8 cellular contexts compared by ENCODE assay signal in the genomic region with DNA sequence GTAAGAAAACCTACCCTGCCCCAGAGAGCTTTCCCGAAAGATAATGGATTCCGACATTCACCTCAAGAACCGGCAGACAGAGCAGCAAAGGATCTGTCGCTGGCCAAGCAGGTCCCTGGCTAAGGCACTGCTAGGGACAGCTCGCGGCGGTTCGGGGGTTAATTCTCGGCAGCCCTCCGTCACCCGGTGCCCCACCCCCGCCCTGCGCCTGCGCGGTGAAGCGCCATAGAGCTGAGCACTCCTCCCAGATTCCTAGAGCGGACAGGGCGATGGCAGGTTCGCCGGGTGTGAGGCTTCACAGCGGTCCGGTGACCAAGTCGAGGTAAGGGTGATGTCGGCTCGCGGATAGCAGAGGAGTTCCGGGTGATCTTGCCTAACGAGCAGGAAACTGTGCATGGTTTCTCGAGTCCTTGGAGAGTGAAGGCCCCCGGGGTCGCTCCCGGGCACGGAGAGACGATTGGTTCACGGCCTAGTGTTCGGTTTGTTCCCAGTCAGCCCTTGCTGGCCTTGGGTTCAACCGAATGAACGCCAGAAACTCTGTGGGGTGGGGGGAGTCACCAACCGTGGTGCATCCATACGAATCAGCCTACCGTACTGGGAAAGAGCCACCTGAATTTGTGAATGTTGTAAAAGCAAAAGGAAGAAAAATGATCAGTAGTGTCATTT. TPM values are rescaled to one million over a fixed set of nuclear protein-coding genes. Genes with fewer than 3 reads are reported as not detected.
A peak's percentile ranks its signal among the peaks of the same experiment; 100 is the strongest.
DNase-seq lines count a peak whose midpoint lies in the region; ATAC-seq and TF ChIP-seq lines count a peak whose summit lies in the region.

A gene (minus strand): TSS at position 160 of the 666 bp plus-strand sequence. CDS start 25,877 bp downstream, outside the sequence.

- H3K9me3 Mint-ChIP-seq in WTC11, result peaks cover 29% of the 10 kb centered on the region
- no peaks in the 10 kb centered on the region for H3K9me3 Mint-ChIP-seq in immature natural killer cell

- peak within 1 kb of the TSS; percentile 95 for H3K27ac Mint-ChIP-seq in WTC11
- H3K27ac Mint-ChIP-seq in immature natural killer cell, result peak within 1 kb of the TSS; percentile 95 to 100 (median 97)

- peaks cover 10 to 58% (median 36%) of the 10 kb centered on the region in 6 donors for H3K4me1 ChIP-seq in spleen

- H3K27me3 Mint-ChIP-seq in WTC11 (ENCODE audit: low read depth) (no peaks in the 10 kb centered on the region), immature natural killer cell (ENCODE audit: low read depth in 3 of 3) (peaks cover 10 to 16% (median 12%) of the 10 kb centered on the region in 3 donors)

- DNase-seq in AG04449 (ENCODE audit: low read depth, low spot score), result peak; percentile 66
- DNase-seq in NCI-H2227 treated with DMSO at 0.1 percent for 48 hours (lab: John Stamatoyannopoulos, UW), result peak; percentile 89
- peak; percentile 96 for DNase-seq in WTC11 (ENCODE audit: low spot score)
- peak; percentile 97 for DNase-seq in cardiac fibroblast (ENCODE audit: low read depth in 2 of 2)
- DNase-seq in immature natural killer cell, result peak; percentile 95 to 96 (median 95)
- DNase-seq in spleen, result peak; percentile 98

- intact Hi-C loops in spleen (cut with DNase I; ENCODE audit: low total_unique reads), result loop anchor here (5.0 kb wide), 1 partner anchor 52 kb away; a partner anchor contains a TSS

- H3K27me3 ChIP-seq in spleen (replicated peaks in 1 of 7), result no peaks in the 10 kb centered on the region

- peaks cover 0 to 35% (median 3%) of the 10 kb centered on the region in 6 donors for H3K36me3 ChIP-seq in spleen

- 0 to 1% (median 0%) methylated on average over 24 to 41 of the region's 41 CpGs for WGBS in spleen, 5 donors

- H3K4me3 ChIP-seq in AG04449 (ENCODE audit: low read depth, low read length) (peak within 1 kb of the TSS; percentile 82), cardiac fibroblast (replicated peaks in 1 of 2; ENCODE audit: low read depth in 2 of 2, low read length in 2 of 2) (peak within 1 kb of the TSS; percentile 64 to 86), spleen (peak within 1 kb of the TSS; percentile 62 to 74 (median 65))

- peaks cover 0 to 11% (median 8%) of the 10 kb centered on the region in 8 donors for H3K9me3 ChIP-seq in spleen

- peak; percentile 47 to 74 (median 66) for TF ChIP-seq POLR2A in spleen (IDR thresholded peaks at IDR 0.05)

- H3K4me1 Mint-ChIP-seq in WTC11, result peaks cover 12% of the 10 kb centered on the region
- H3K4me1 Mint-ChIP-seq in immature natural killer cell, result peaks cover 53 to 70% of the 10 kb centered on the region in 2 donors

- TF ChIP-seq CTCF in AG04449 (IDR thresholded peaks at IDR 0.05; ENCODE audit: insufficient read depth, low read length, missing control alignments) (no peak), WTC11 (IDR thresholded peaks at IDR 0.05) (no peak), cardiac fibroblast (IDR thresholded peaks at IDR 0.05; ENCODE audit: low read depth, low read length) (no peak), spleen (IDR thresholded peaks at IDR 0.05 in 8 of 11, conservative IDR thresholded peaks at IDR 0.05 in 3 of 11) (no peak)

- H3K27ac ChIP-seq in spleen, result peak within 1 kb of the TSS; percentile 83 to 92 (median 86)

- H3K4me3 Mint-ChIP-seq in WTC11, result peak within 1 kb of the TSS; percentile 99
- H3K4me3 Mint-ChIP-seq in immature natural killer cell, result peak within 1 kb of the TSS; percentile 94 to 99 (median 96)

- peaks cover 21% of the 10 kb centered on the region for H3K36me3 Mint-ChIP-seq in WTC11
- peaks cover 0 to 13% (median 7%) of the 10 kb centered on the region in 3 donors for H3K36me3 Mint-ChIP-seq in immature natural killer cell

- ATAC-seq in GM18907 (IDR thresholded peaks at IDR 0.05; ENCODE audit: unreplicated experiment) (peak; percentile 94), HG03159 (IDR thresholded peaks at IDR 0.05; ENCODE audit: unreplicated experiment) (peak; percentile 97), WTC11 (peak; percentile 99)

- POLR2A ChIA-PET in AG04449 (lab: Yijun Ruan, JAX) (interaction anchor here (0.6 to 2.2 kb wide), 5 partner anchors 9 to 201 kb away, joined by 3 to 10 read pairs (median 4); a partner anchor contains a TSS), WTC11 (lab: Charles Lee) (interaction anchor here (0.6 to 1.5 kb wide), 6 partner anchors 16 to 881 kb away, joined by 3 to 14 read pairs (median 4); no protein-coding TSS in a partner anchor)

- CTCF ChIA-PET in AG04449 (lab: Yijun Ruan, JAX), result interaction anchor here (1.0 kb wide), 1 partner anchor 11 kb away, joined by 4 read pairs; no protein-coding TSS in a partner anchor
- CTCF ChIA-PET in WTC11 (lab: Charles Lee), result interaction anchor here (0.8 to 2.0 kb wide), 5 partner anchors 23 to 284 kb away, joined by 3 to 7 read pairs (median 4); a partner anchor contains a TSS

TF ChIP-seq in WTC11, 78 proteins besides CTCF, POLR2A, EP300 and RAD21 (continues in another document):
- no peak for TF ChIP-seq MXD4 (CRISPR knock-in tag; IDR thresholded peaks at IDR 0.05; ENCODE audit: borderline replicate concordance)
- peak; percentile 74; the same call in 1 of the 2 replicates for TF ChIP-seq FOXP1 (CRISPR knock-in tag; IDR thresholded peaks at IDR 0.05; ENCODE audit: borderline replicate concordance)
- no peak for TF ChIP-seq OVOL2 (CRISPR knock-in tag; IDR thresholded peaks at IDR 0.05; ENCODE audit: borderline replicate concordance)
- TF ChIP-seq ESRRA (CRISPR knock-in tag; IDR thresholded peaks at IDR 0.05; ENCODE audit: borderline replicate concordance), result peak; percentile 77; the same call in 1 of the 2 replicates
- no peak for TF ChIP-seq TEAD4 (CRISPR knock-in tag; IDR thresholded peaks at IDR 0.05)
- TF ChIP-seq, protein P1, sequence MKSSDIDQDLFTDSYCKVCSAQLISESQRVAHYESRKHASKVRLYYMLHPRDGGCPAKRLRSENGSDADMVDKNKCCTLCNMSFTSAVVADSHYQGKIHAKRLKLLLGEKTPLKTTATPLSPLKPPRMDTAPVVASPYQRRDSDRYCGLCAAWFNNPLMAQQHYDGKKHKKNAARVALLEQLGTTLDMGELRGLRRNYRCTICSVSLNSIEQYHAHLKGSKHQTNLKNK (CRISPR knock-in tag; IDR thresholded peaks at IDR 0.05), result no peak
- TF ChIP-seq, protein P2, sequence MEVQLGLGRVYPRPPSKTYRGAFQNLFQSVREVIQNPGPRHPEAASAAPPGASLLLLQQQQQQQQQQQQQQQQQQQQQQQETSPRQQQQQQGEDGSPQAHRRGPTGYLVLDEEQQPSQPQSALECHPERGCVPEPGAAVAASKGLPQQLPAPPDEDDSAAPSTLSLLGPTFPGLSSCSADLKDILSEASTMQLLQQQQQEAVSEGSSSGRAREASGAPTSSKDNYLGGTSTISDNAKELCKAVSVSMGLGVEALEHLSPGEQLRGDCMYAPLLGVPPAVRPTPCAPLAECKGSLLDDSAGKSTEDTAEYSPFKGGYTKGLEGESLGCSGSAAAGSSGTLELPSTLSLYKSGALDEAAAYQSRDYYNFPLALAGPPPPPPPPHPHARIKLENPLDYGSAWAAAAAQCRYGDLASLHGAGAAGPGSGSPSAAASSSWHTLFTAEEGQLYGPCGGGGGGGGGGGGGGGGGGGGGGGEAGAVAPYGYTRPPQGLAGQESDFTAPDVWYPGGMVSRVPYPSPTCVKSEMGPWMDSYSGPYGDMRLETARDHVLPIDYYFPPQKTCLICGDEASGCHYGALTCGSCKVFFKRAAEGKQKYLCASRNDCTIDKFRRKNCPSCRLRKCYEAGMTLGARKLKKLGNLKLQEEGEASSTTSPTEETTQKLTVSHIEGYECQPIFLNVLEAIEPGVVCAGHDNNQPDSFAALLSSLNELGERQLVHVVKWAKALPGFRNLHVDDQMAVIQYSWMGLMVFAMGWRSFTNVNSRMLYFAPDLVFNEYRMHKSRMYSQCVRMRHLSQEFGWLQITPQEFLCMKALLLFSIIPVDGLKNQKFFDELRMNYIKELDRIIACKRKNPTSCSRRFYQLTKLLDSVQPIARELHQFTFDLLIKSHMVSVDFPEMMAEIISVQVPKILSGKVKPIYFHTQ (CRISPR knock-in tag; IDR thresholded peaks at IDR 0.05), result no peak
- TF ChIP-seq ZNF263 (CRISPR knock-in tag; IDR thresholded peaks at IDR 0.05; ENCODE audit: low read depth), result no peak
- no peak for TF ChIP-seq ZNF423 (CRISPR knock-in tag; IDR thresholded peaks at IDR 0.05)
- TF ChIP-seq MYBL2 (CRISPR knock-in tag; IDR thresholded peaks at IDR 0.05), result no peak
- no peak for TF ChIP-seq ZNF219 (CRISPR knock-in tag; IDR thresholded peaks at IDR 0.05; ENCODE audit: borderline replicate concordance)
- TF ChIP-seq, protein P3, sequence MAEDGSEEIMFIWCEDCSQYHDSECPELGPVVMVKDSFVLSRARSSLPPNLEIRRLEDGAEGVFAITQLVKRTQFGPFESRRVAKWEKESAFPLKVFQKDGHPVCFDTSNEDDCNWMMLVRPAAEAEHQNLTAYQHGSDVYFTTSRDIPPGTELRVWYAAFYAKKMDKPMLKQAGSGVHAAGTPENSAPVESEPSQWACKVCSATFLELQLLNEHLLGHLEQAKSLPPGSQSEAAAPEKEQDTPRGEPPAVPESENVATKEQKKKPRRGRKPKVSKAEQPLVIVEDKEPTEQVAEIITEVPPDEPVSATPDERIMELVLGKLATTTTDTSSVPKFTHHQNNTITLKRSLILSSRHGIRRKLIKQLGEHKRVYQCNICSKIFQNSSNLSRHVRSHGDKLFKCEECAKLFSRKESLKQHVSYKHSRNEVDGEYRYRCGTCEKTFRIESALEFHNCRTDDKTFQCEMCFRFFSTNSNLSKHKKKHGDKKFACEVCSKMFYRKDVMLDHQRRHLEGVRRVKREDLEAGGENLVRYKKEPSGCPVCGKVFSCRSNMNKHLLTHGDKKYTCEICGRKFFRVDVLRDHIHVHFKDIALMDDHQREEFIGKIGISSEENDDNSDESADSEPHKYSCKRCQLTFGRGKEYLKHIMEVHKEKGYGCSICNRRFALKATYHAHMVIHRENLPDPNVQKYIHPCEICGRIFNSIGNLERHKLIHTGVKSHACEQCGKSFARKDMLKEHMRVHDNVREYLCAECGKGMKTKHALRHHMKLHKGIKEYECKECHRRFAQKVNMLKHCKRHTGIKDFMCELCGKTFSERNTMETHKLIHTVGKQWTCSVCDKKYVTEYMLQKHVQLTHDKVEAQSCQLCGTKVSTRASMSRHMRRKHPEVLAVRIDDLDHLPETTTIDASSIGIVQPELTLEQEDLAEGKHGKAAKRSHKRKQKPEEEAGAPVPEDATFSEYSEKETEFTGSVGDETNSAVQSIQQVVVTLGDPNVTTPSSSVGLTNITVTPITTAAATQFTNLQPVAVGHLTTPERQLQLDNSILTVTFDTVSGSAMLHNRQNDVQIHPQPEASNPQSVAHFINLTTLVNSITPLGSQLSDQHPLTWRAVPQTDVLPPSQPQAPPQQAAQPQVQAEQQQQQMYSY (CRISPR knock-in tag; IDR thresholded peaks at IDR 0.05), result 0 out of 2 replicates have a peak, but pooled peaks have one; percentile 8
- TF ChIP-seq ZNF416 (CRISPR knock-in tag; IDR thresholded peaks at IDR 0.05), result no peak

RNA-seq across cellular contexts. Expression of the gene that starts here (rescaled TPM):
- total RNA-seq in WTC11 (2021), result 21.9 to 24.3 TPM (median 22.6 TPM) in 3 replicates
- 1 to 10 TPM in 2 of 3 donors, not detected in 1; 3.4 to 4.7 TPM for polyA plus RNA-seq in immature natural killer cell
- total RNA-seq in spleen, result 10 to 100 TPM; 18.1 to 39.2 (median 26.6) TPM
- polyA plus RNA-seq in spleen, result 10 to 100 TPM in 2 of 3 donors, 1 to 10 TPM in 1; 7.2 to 12.1 (median 11.0) TPM

Comparison
In these comparisons a context has a peak if more than half of its experiments do, and no peak if none do; other contexts are left out.
1. Peak in every context shown above with its lines: DNase-seq, ATAC-seq, H3K4me3 ChIP-seq and H3K27ac ChIP-seq.